ENCODE assay signal across 1 cellular context in genomic region chr17:27634026-27634335, GRCh38.
TF ChIP-seq lines count a peak whose summit lies in the region.

No MANE protein-coding gene starts in this region.

TF ChIP-seq in K562, 482 proteins besides CTCF, POLR2A, EP300 and RAD21 (continued from another document):
- TF ChIP-seq MAFF (IDR thresholded peaks at IDR 0.05; ENCODE audit: low read length) (peak; percentile 49; the same call in 1 of the 2 replicates), MAFK (IDR thresholded peaks at IDR 0.05; ENCODE audit: low read length) (peak; percentile 49; the same call in 1 of the 2 replicates)
